Comparison of ENCODE assay signal across 1 cellular context in genomic region chr20:38472513-38473352, GRCh38.
A peak's percentile ranks its signal among the peaks of the same experiment; 100 is the strongest.
TF ChIP-seq lines count a peak whose summit lies in the region.

Gene RALGAPB, plus strand, starts transcription at chr20:38472843. Its CDS starts 15,590 bp downstream, at chr20:38488433.

TF ChIP-seq in HepG2, 621 proteins besides CTCF, POLR2A, EP300 and RAD21 (continued from another document and continues in another):
- peak; percentile 79; the same call in 1 of the 2 replicates for TF ChIP-seq ZNF543 (CRISPR knock-in tag; IDR thresholded peaks at IDR 0.05)
- no peak for TF ChIP-seq ZFP41 (CRISPR knock-in tag; IDR thresholded peaks at IDR 0.05; ENCODE audit: borderline replicate concordance)
- TF ChIP-seq ZNF777 (CRISPR knock-in tag; IDR thresholded peaks at IDR 0.05), result peak; percentile 96
- no peak for TF ChIP-seq ZNF207 (IDR thresholded peaks at IDR 0.05; ENCODE audit: borderline replicate concordance)
- TF ChIP-seq SP5 (CRISPR knock-in tag; IDR thresholded peaks at IDR 0.05; ENCODE audit: borderline replicate concordance, low read depth), result peak; percentile 68; the same call in 1 of the 2 replicates
- TF ChIP-seq SRSF4 (IDR thresholded peaks at IDR 0.05; ENCODE audit: low read depth, low read length, poor library complexity, severe bottlenecking), result no peak
- no peak; the same call in 1 of the 2 replicates for TF ChIP-seq REL (CRISPR knock-in tag; conservative IDR thresholded peaks at IDR 0.05)
- no peak for TF ChIP-seq MAFF (IDR thresholded peaks at IDR 0.05; ENCODE audit: low read depth, low read length)
- TF ChIP-seq RELA (CRISPR knock-in tag; IDR thresholded peaks at IDR 0.05), result no peak
- peak; percentile 79 for TF ChIP-seq MIXL1 (CRISPR knock-in tag; IDR thresholded peaks at IDR 0.05)
- TF ChIP-seq ZNF704 (CRISPR knock-in tag; IDR thresholded peaks at IDR 0.05; ENCODE audit: borderline replicate concordance), result peak; percentile 80; the same call in 1 of the 2 replicates
- TF ChIP-seq FOXA3 (CRISPR knock-in tag; IDR thresholded peaks at IDR 0.05), result peak; percentile 71
- peak; percentile 43; the same call in 1 of the 2 replicates for TF ChIP-seq BORCS8-MEF2B (CRISPR knock-in tag; IDR thresholded peaks at IDR 0.05)
- TF ChIP-seq, protein P1, sequence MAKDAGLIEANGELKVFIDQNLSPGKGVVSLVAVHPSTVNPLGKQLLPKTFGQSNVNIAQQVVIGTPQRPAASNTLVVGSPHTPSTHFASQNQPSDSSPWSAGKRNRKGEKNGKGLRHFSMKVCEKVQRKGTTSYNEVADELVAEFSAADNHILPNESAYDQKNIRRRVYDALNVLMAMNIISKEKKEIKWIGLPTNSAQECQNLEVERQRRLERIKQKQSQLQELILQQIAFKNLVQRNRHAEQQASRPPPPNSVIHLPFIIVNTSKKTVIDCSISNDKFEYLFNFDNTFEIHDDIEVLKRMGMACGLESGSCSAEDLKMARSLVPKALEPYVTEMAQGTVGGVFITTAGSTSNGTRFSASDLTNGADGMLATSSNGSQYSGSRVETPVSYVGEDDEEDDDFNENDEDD (CRISPR knock-in tag; IDR thresholded peaks at IDR 0.05; ENCODE audit: borderline replicate concordance), result peak; percentile 87; the same call in 1 of the 2 replicates
- peak; percentile 85 for TF ChIP-seq ETV5 (CRISPR knock-in tag; IDR thresholded peaks at IDR 0.05; ENCODE audit: borderline replicate concordance)
- no peak for TF ChIP-seq RFX1 (IDR thresholded peaks at IDR 0.05)
- peak; percentile 93 for TF ChIP-seq ZNF143 (CRISPR knock-in tag; IDR thresholded peaks at IDR 0.05)
- TF ChIP-seq KAT2B (IDR thresholded peaks at IDR 0.05; ENCODE audit: borderline replicate concordance, low read depth, low read length), result no peak
- TF ChIP-seq ZNF296 (CRISPR knock-in tag; conservative IDR thresholded peaks at IDR 0.05), result no peak
- TF ChIP-seq PTBP1 (IDR thresholded peaks at IDR 0.05; ENCODE audit: low read depth, low read length, poor library complexity, severe bottlenecking), result peak; percentile 44
- no peak for TF ChIP-seq HMGA1 (CRISPR knock-in tag; conservative IDR thresholded peaks at IDR 0.05)
- TF ChIP-seq ZNF138 (CRISPR knock-in tag; IDR thresholded peaks at IDR 0.05; ENCODE audit: low read depth), result peak; percentile 71; the same call in 1 of the 2 replicates
- TF ChIP-seq TCF12 (IDR thresholded peaks at IDR 0.05), result no peak
- TF ChIP-seq TCF12 (CRISPR knock-in tag; IDR thresholded peaks at IDR 0.05), result no peak
- peak; percentile 83 for TF ChIP-seq HNF1B (CRISPR knock-in tag; IDR thresholded peaks at IDR 0.05)
- TF ChIP-seq ZNF12 (CRISPR knock-in tag; IDR thresholded peaks at IDR 0.05), result no peak
- no peak for TF ChIP-seq ZNF251 (CRISPR knock-in tag; IDR thresholded peaks at IDR 0.05)
- TF ChIP-seq KLF16 (CRISPR knock-in tag; IDR thresholded peaks at IDR 0.05), result peak in 1 of 2 experiments; percentile 98; a peak in 2 of 4 replicates
- TF ChIP-seq PAX8 (CRISPR knock-in tag; IDR thresholded peaks at IDR 0.05; ENCODE audit: borderline replicate concordance), result no peak
- TF ChIP-seq ZFP90 (CRISPR knock-in tag; IDR thresholded peaks at IDR 0.05; ENCODE audit: borderline replicate concordance), result peak; percentile 98; the same call in 1 of the 2 replicates
- peak; percentile 63; the same call in 1 of the 2 replicates for TF ChIP-seq ZSCAN25 (CRISPR knock-in tag; IDR thresholded peaks at IDR 0.05)
- TF ChIP-seq ZNF30 (CRISPR knock-in tag; IDR thresholded peaks at IDR 0.05), result no peak
- TF ChIP-seq, protein P2, sequence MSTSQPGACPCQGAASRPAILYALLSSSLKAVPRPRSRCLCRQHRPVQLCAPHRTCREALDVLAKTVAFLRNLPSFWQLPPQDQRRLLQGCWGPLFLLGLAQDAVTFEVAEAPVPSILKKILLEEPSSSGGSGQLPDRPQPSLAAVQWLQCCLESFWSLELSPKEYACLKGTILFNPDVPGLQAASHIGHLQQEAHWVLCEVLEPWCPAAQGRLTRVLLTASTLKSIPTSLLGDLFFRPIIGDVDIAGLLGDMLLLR (CRISPR knock-in tag; IDR thresholded peaks at IDR 0.05), result no peak
- no peak; the same call in 1 of the 2 replicates for TF ChIP-seq ZFP1 (CRISPR knock-in tag; IDR thresholded peaks at IDR 0.05)
- TF ChIP-seq ZC3H13 (CRISPR knock-in tag; IDR thresholded peaks at IDR 0.05), result no peak; the same call in 1 of the 2 replicates
- TF ChIP-seq TP53 (CRISPR knock-in tag; conservative IDR thresholded peaks at IDR 0.05), result peak; percentile 93
- TF ChIP-seq, protein P3, sequence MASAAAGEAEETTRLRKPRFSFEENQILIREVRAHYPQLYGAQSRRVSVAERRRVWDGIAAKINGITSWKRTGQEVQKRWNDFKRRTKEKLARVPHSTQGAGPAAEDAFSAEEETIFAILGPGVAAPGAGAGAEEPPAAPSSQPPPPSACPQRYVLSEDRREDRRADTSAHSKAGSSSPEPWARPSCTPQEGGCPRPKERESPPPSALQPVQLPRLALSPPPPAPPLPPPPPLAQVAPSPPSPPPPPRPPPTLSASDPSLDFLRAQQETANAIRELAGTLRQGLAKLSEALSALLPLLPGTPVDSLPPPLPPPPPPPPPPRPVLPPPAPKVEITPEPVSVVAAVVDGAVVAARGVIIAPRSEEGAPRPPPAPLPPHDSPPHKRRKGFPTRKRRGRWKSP (CRISPR knock-in tag; IDR thresholded peaks at IDR 0.05), result no peak; the same call in 1 of the 2 replicates
- TF ChIP-seq, protein P4, sequence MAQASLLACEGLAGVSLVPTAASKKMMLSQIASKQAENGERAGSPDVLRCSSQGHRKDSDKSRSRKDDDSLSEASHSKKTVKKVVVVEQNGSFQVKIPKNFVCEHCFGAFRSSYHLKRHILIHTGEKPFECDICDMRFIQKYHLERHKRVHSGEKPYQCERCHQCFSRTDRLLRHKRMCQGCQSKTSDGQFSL (CRISPR knock-in tag; IDR thresholded peaks at IDR 0.05), result no peak
- TF ChIP-seq KDM2A (CRISPR knock-in tag; IDR thresholded peaks at IDR 0.05; ENCODE audit: borderline replicate concordance, low read depth), result peak; percentile 95
- TF ChIP-seq HNRNPLL (IDR thresholded peaks at IDR 0.05; ENCODE audit: low read depth, low read length, poor library complexity, severe bottlenecking), result peak; percentile 100
- TF ChIP-seq GATAD2A (CRISPR knock-in tag; IDR thresholded peaks at IDR 0.05), result peak; percentile 73
- TF ChIP-seq GFI1 (CRISPR knock-in tag; IDR thresholded peaks at IDR 0.05; ENCODE audit: borderline replicate concordance), result peak; percentile 10; the same call in 1 of the 2 replicates
- no peak for TF ChIP-seq ZMAT5 (CRISPR knock-in tag; IDR thresholded peaks at IDR 0.05; ENCODE audit: borderline replicate concordance, low read depth)
- no peak for TF ChIP-seq HES4 (CRISPR knock-in tag; IDR thresholded peaks at IDR 0.05; ENCODE audit: borderline replicate concordance)
- TF ChIP-seq HIVEP1 (CRISPR knock-in tag; IDR thresholded peaks at IDR 0.05), result no peak
- TF ChIP-seq, protein P5, sequence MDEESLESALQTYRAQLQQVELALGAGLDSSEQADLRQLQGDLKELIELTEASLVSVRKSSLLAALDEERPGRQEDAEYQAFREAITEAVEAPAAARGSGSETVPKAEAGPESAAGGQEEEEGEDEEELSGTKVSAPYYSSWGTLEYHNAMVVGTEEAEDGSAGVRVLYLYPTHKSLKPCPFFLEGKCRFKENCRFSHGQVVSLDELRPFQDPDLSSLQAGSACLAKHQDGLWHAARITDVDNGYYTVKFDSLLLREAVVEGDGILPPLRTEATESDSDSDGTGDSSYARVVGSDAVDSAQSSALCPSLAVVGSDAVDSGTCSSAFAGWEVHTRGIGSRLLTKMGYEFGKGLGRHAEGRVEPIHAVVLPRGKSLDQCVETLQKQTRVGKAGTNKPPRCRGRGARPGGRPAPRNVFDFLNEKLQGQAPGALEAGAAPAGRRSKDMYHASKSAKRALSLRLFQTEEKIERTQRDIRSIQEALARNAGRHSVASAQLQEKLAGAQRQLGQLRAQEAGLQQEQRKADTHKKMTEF (CRISPR knock-in tag; IDR thresholded peaks at IDR 0.05), result peak; percentile 87
- no peak for TF ChIP-seq ZNF615 (CRISPR knock-in tag; IDR thresholded peaks at IDR 0.05; ENCODE audit: borderline replicate concordance)
- TF ChIP-seq ZNF691 (CRISPR knock-in tag; IDR thresholded peaks at IDR 0.05; ENCODE audit: borderline replicate concordance, low read depth), result peak; percentile 84; the same call in 1 of the 2 replicates
- TF ChIP-seq HCFC1 (IDR thresholded peaks at IDR 0.05; ENCODE audit: low read depth, low read length), result peak; percentile 66
- TF ChIP-seq EHMT2 (IDR thresholded peaks at IDR 0.05; ENCODE audit: borderline replicate concordance, low read depth, low read length), result no peak
- TF ChIP-seq KLF6 (CRISPR knock-in tag; IDR thresholded peaks at IDR 0.05), result peak; percentile 89
- TF ChIP-seq CEBPB (IDR thresholded peaks at IDR 0.05; ENCODE audit: borderline replicate concordance, low read depth, low read length), result no peak
- TF ChIP-seq ZNF816 (CRISPR knock-in tag; IDR thresholded peaks at IDR 0.05; ENCODE audit: borderline replicate concordance), result no peak
- TF ChIP-seq ZFP36L2 (CRISPR knock-in tag; IDR thresholded peaks at IDR 0.05), result peak; percentile 89; the same call in 1 of the 2 replicates
- TF ChIP-seq NAIF1 (CRISPR knock-in tag; IDR thresholded peaks at IDR 0.05; ENCODE audit: borderline replicate concordance), result peak; percentile 98
- TF ChIP-seq KLF12 (CRISPR knock-in tag; IDR thresholded peaks at IDR 0.05; ENCODE audit: borderline replicate concordance), result peak; percentile 97
- TF ChIP-seq, protein P6, sequence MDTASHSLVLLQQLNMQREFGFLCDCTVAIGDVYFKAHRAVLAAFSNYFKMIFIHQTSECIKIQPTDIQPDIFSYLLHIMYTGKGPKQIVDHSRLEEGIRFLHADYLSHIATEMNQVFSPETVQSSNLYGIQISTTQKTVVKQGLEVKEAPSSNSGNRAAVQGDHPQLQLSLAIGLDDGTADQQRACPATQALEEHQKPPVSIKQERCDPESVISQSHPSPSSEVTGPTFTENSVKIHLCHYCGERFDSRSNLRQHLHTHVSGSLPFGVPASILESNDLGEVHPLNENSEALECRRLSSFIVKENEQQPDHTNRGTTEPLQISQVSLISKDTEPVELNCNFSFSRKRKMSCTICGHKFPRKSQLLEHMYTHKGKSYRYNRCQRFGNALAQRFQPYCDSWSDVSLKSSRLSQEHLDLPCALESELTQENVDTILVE (CRISPR knock-in tag; IDR thresholded peaks at IDR 0.05), result peak; percentile 51; the same call in 1 of the 2 replicates
